In the genomic region with DNA sequence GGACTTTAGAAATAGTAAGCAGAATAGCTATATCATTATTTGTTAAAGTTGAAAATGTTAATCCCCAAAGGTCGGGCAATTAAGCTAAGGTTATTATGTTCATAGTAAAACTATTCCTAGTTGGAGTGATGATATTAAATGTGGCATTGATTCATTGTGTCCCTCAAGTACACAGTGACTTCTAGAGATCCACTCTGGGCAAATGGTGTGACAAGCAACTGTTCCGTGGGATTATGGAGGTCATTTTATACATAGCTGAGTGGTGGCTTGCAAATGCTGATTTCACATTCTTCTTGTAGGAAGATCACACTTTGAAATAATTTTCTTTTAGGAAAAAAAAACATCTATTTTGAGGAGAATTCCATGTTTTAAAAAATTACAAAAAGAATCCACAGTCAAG, we compare ENCODE assay signal across 24 cellular contexts.
"Had no signal": no experiment of that assay in that cellular context is flagged by ENCODE, and none has a peak within 500 bp of the region (broad histone marks: within the 10 kb centered on the region; RNA-seq: fewer than 3 reads in every experiment).

No MANE protein-coding gene starts in this region.

- H3K36me3 ChIP-seq: gastroesophageal sphincter, left ventricle myocardium inferior, lower lobe of right lung, neural progenitor cell, ovary, suprapubic skin, thyroid gland, upper lobe of left lung, uterus had no signal

- H3K4me1 ChIP-seq: lower lobe of right lung, suprapubic skin, uterus had no signal

- H3K27me3 ChIP-seq: dorsolateral prefrontal cortex, gastroesophageal sphincter, neural progenitor cell, ovary, suprapubic skin, thyroid gland, upper lobe of left lung, uterus had no signal

- H3K9me3 ChIP-seq: gastroesophageal sphincter, left ventricle myocardium inferior, lower lobe of right lung, ovary, suprapubic skin, thyroid gland, upper lobe of left lung, uterus had no signal

- H3K27ac ChIP-seq: dorsolateral prefrontal cortex, gastroesophageal sphincter, left ventricle myocardium inferior, lower lobe of right lung, neural progenitor cell, ovary, suprapubic skin, thyroid gland, upper lobe of left lung, uterus had no signal

- ATAC-seq: esophagus mucosa; gastroesophageal sphincter; left cardiac atrium; lower lobe of right lung; naive thymus-derived CD8-positive, alpha-beta T cell; right cardiac atrium; stimulated activated effector memory CD8-positive, alpha-beta T cell treated with anti-CD3 and anti-CD28 coated beads, Interleukin-12 subunit alpha, Interleukin-12 subunit beta, amount 100 ng/mL, for 72 hours; stimulated activated naive CD8-positive, alpha-beta T cell treated with anti-CD3 and anti-CD28 coated beads, Interleukin-15, Interleukin-2, amounts not matched to agents 100 U/mL and 50 U/mL, for 24 hours had no signal

- H3K4me3 ChIP-seq: dorsolateral prefrontal cortex, gastroesophageal sphincter, left ventricle myocardium inferior, lower lobe of right lung, neural progenitor cell, ovary, suprapubic skin, thyroid gland, upper lobe of left lung, uterus had no signal

- DNase-seq: cortex of kidney; dorsolateral prefrontal cortex; effector CD8-positive, alpha-beta T cell; glutamatergic neuron; immature natural killer cell; kidney; left cardiac atrium; left ventricle myocardium inferior; lower lobe of right lung; naive thymus-derived CD8-positive, alpha-beta T cell; nucleus accumbens; ovary; right cardiac atrium; stimulated activated CD4-positive, alpha-beta T cell treated with anti-CD3 and anti-CD28 coated beads, Interleukin-4, amount 100 ng/mL, for 1 hour; stimulated activated CD8-positive, alpha-beta memory T cell treated with anti-CD3 and anti-CD28 coated beads, Interleukin-4, amount 100 ng/mL, for 48 hours; stimulated activated naive CD8-positive, alpha-beta T cell treated with anti-CD3 and anti-CD28 coated beads, Interleukin-15, Interleukin-2, amounts not matched to agents 100 U/mL and 50 U/mL, for 24 hours; thyroid gland; upper lobe of left lung; uterus had no signal
